8 cellular contexts compared by ENCODE assay signal in genomic region chr1:61337471-61337870, GRCh38.
A peak's percentile ranks its signal among the peaks of the same experiment; 100 is the strongest.
DNase-seq lines count a peak whose midpoint lies in the region; ATAC-seq, FAIRE-seq and TF ChIP-seq lines count a peak whose summit lies in the region.

No MANE protein-coding gene starts in this region.

- H3K4me3 ChIP-seq in IMR-90 (ENCODE audit: insufficient read depth, low read depth, low read length), result no peak overlapping the region
- peak overlapping the region in 2 of 3 experiments; percentile 2 to 37; a peak in 1 of 6 replicates for H3K4me3 ChIP-seq in HepG2 (replicated peaks in 1 of 3; ENCODE audit: insufficient read depth in 1 of 3, low read depth in 2 of 3, low read length in 3 of 3)
- H3K4me3 ChIP-seq in spleen, result no peak overlapping the region

- no peak overlapping the region for H3K9ac ChIP-seq in IMR-90 (ENCODE audit: low read depth, low read length)
- H3K9ac ChIP-seq in HepG2 (ENCODE audit: insufficient read depth, low read depth, low read length), result peak overlapping the region; percentile 56

- H4K20me1 ChIP-seq in IMR-90 (ENCODE audit: insufficient read depth, low read length) (no peaks in the 10 kb centered on the region; the same call in 1 of the 2 replicates), HepG2 (ENCODE audit: insufficient read depth, low read length) (no peaks in the 10 kb centered on the region; the same call in 1 of the 2 replicates)

- H3K36me3 ChIP-seq in IMR-90 (ENCODE audit: control insufficient read depth, insufficient read depth, low read length) (no peaks in the 10 kb centered on the region), HepG2 (replicated peaks in 1 of 2; ENCODE audit: control insufficient read depth in 1 of 2, insufficient read depth in 2 of 2, low read length in 2 of 2) (peaks cover 7 to 19% of the 10 kb centered on the region in 2 experiments), spleen (no peaks in the 10 kb centered on the region)

- no peak overlapping the region for H3K23ac ChIP-seq in IMR-90 (ENCODE audit: low read depth, low read length)

- H3K4me1 ChIP-seq in IMR-90 (ENCODE audit: control insufficient read depth, insufficient read depth, low read length), result no peaks in the 10 kb centered on the region
- H3K4me1 ChIP-seq in HepG2 (ENCODE audit: insufficient read depth, low read length), result peaks cover 43% of the 10 kb centered on the region
- H3K4me1 ChIP-seq in spleen, result peaks cover 0 to 23% (median 12%) of the 10 kb centered on the region in 6 donors

- H3K27me3 ChIP-seq in IMR-90 (ENCODE audit: control insufficient read depth, insufficient read depth, low read length), result peaks cover 30% of the 10 kb centered on the region
- H3K27me3 ChIP-seq in HepG2 (ENCODE audit: control insufficient read depth in 1 of 2, insufficient read depth in 2 of 2, low read length in 2 of 2), result no peaks in the 10 kb centered on the region
- H3K27me3 ChIP-seq in spleen (replicated peaks in 1 of 7), result no peaks in the 10 kb centered on the region

- H2AFZ ChIP-seq in IMR-90 (replicated peaks; ENCODE audit: low read length, poor library complexity), result no peak overlapping the region
- no peak overlapping the region for H2AFZ ChIP-seq in HepG2 (ENCODE audit: low read length)

- dilution Hi-C loops in IMR-90 (cut with HindIII; ENCODE audit: low sequenced_read_pairs, unreplicated experiment), result no loop called here

- no peak overlapping the region for H2AK9ac ChIP-seq in IMR-90 (replicated peaks; ENCODE audit: low read depth, low read length, poor library complexity)

- H3K36me3 Mint-ChIP-seq in chondrocyte (ENCODE audit: low read depth), result peaks cover 4% of the 10 kb centered on the region
- no peaks in the 10 kb centered on the region for H3K36me3 Mint-ChIP-seq in activated naive CD4-positive, alpha-beta T cell treated with anti-CD3 and anti-CD28 coated beads, Interleukin-2, amount 10 ng/mL, durations not matched to agents 7 days and 5 days

- TF ChIP-seq POLR2A in IMR-90 (IDR thresholded peaks at IDR 0.05; ENCODE audit: low read depth, low read length) (no peak), HepG2 (IDR thresholded peaks at IDR 0.05; ENCODE audit: insufficient read depth in 1 of 2, low read depth in 2 of 2, low read length in 2 of 2) (no peak), spleen (IDR thresholded peaks at IDR 0.05) (no peak)

- CTCF ChIA-PET in IMR-90 (lab: Yijun Ruan, JAX) (interaction anchor here (0.6 to 1.0 kb wide), 4 partner anchors 16 to 288 kb away, joined by 3 to 4 read pairs (median 3); partner anchors contain the start of gene NFIA), HepG2 (lab: Yijun Ruan, JAX; ENCODE audit: low intra/inter-chr PET ratio, low total read pairs) (interaction anchor here (1.5 kb wide), 1 partner anchor 287 kb away, joined by 5 read pairs; no protein-coding TSS in a partner anchor)
- CTCF ChIA-PET in activated naive CD4-positive, alpha-beta T cell treated with anti-CD3 and anti-CD28 coated beads, Interleukin-2, amount 10 ng/mL, durations not matched to agents 7 days and 5 days (lab: Charles Lee), result interaction anchor here (0.9 kb wide), 1 partner anchor 359 kb away, joined by 3 read pairs; no protein-coding TSS in a partner anchor

- H3K18ac ChIP-seq in IMR-90 (ENCODE audit: low read depth, low read length), result no peak overlapping the region

- TF ChIP-seq CTCF in IMR-90 (conservative IDR thresholded peaks at IDR 0.05; ENCODE audit: low read depth, low read length) (no peak), chondrocyte (IDR thresholded peaks at IDR 0.05) (peak; percentile 29), HepG2 (CRISPR knock-in tag; IDR thresholded peaks at IDR 0.05) (no peak), spleen (IDR thresholded peaks at IDR 0.05 in 8 of 11, conservative IDR thresholded peaks at IDR 0.05 in 3 of 11) (no peak)

- no peaks in the 10 kb centered on the region for H3K27me3 Mint-ChIP-seq in chondrocyte (ENCODE audit: low read depth)
- H3K27me3 Mint-ChIP-seq in activated naive CD4-positive, alpha-beta T cell treated with anti-CD3 and anti-CD28 coated beads, Interleukin-2, amount 10 ng/mL, durations not matched to agents 7 days and 5 days, result no peaks in the 10 kb centered on the region

- no peaks in the 10 kb centered on the region for H3K9me3 ChIP-seq in IMR-90 (ENCODE audit: control insufficient read depth, insufficient read depth, low read length)
- H3K9me3 ChIP-seq in HepG2 (ENCODE audit: low read length), result no peaks in the 10 kb centered on the region
- no peaks in the 10 kb centered on the region for H3K9me3 ChIP-seq in spleen

- no peak overlapping the region for H2BK120ac ChIP-seq in IMR-90 (ENCODE audit: low read depth, low read length)

- H3K4me1 Mint-ChIP-seq in chondrocyte (ENCODE audit: low read depth), result peaks cover 38% of the 10 kb centered on the region
- no peaks in the 10 kb centered on the region for H3K4me1 Mint-ChIP-seq in activated naive CD4-positive, alpha-beta T cell treated with anti-CD3 and anti-CD28 coated beads, Interleukin-2, amount 10 ng/mL, durations not matched to agents 7 days and 5 days

- H4K8ac ChIP-seq in IMR-90 (ENCODE audit: low read depth in 2 of 2, low read length in 2 of 2), result no peak overlapping the region

- H2BK5ac ChIP-seq in IMR-90 (ENCODE audit: low read depth, low read length, poor library complexity, severe bottlenecking), result no peak overlapping the region

- BruUV-seq in IMR-90 (replicated peaks; lab: Mats Ljungman, UMichigan) (no TSS peak), HepG2 (replicated peaks; lab: Mats Ljungman, UMichigan) (no TSS peak)

- H3K27ac ChIP-seq in IMR-90 (ENCODE audit: insufficient read depth, low read length) (no peak overlapping the region), HepG2 (ENCODE audit: extremely low read length, insufficient read depth, low read length) (peak overlapping the region; percentile 78), spleen (peak overlapping the region; percentile 9 to 67 (median 55))

- TF ChIP-seq RAD21 in IMR-90 (IDR thresholded peaks at IDR 0.05; ENCODE audit: low read length), result no peak
- TF ChIP-seq RAD21 in HepG2 (CRISPR knock-in tag; IDR thresholded peaks at IDR 0.05), result no peak

- in situ Hi-C loops in IMR-90 (cut with MboI; ENCODE audit: low sequenced_read_pairs), result loop anchor here (10.0 kb wide), 1 partner anchor 283 kb away; no protein-coding TSS in a partner anchor
- in situ Hi-C loops in HepG2 (cut with HindIII; ENCODE audit: extremely low pct_ligation_motif_present, low pct_unique_long_range_greater_than_20kb), result loop anchor here (5.0 kb wide), 1 partner anchor 285 kb away; no protein-coding TSS in a partner anchor
- in situ Hi-C loops in G401 (cut with HindIII; ENCODE audit: low sequenced_read_pairs), result no loop called here

- no CpG with 5 or more reads among the region's 1 CpG for WGBS in IMR-90 (ENCODE audit: extremely low coverage in 2 of 2, insufficient read length in 1 of 2), 2 experiments
- WGBS in HepG2 (ENCODE audit: low lambda C conversion rate), result 33% methylated on average over 1 of the region's 1 CpG
- WGBS in spleen, 5 donors, result 73 to 88% (median 87%) methylated on average over 1 of the region's 1 CpG

- H2BK15ac ChIP-seq in IMR-90 (ENCODE audit: low read depth, low read length), result no peak overlapping the region

- H3K79me2 ChIP-seq in HepG2 (ENCODE audit: insufficient read depth, low read length), result peaks cover 10% of the 10 kb centered on the region

- no peak overlapping the region for H2AK5ac ChIP-seq in IMR-90 (ENCODE audit: low read depth, low read length)

- ATAC-seq in IMR-90 (ENCODE audit: low read depth) (peak; percentile 28), HepG2 (peak; percentile 29)

- no peaks in the 10 kb centered on the region for H3K79me1 ChIP-seq in IMR-90 (ENCODE audit: low read depth in 1 of 2, low read length in 2 of 2)

- no peaks in the 10 kb centered on the region; the same call in 1 of the 2 replicates for H3K9me1 ChIP-seq in IMR-90 (ENCODE audit: insufficient read depth, low read length)

- H2BK20ac ChIP-seq in IMR-90 (ENCODE audit: low read depth, low read length), result no peak overlapping the region

- intact Hi-C loops in IMR-90 (cut with micrococcal nuclease) (no loop called here), HepG2 (cut with micrococcal nuclease; ENCODE audit: unreplicated experiment) (loop anchor here (2.0 to 5.0 kb wide), 2 partner anchors 45 to 215 kb away; no protein-coding TSS in a partner anchor), spleen (cut with DNase I; ENCODE audit: low total_unique reads) (loop anchor here (10.0 kb wide), 1 partner anchor 293 kb away; no protein-coding TSS in a partner anchor)

- DNase-seq in IMR-90 (peak; percentile 7), chondrocyte (ENCODE audit: low spot score) (no peak), HepG2 (ENCODE audit: low spot score) (no peak), spleen (no peak), NCI-H146 treated with DMSO at 0.1 percent for 48 hours (lab: John Stamatoyannopoulos, UW; ENCODE audit: unreplicated experiment) (no peak), G401 (ENCODE audit: low spot score) (no peak)
- no peak for DNase-seq in activated naive CD4-positive, alpha-beta T cell treated with anti-CD3 and anti-CD28 coated beads, Interleukin-2, amount 10 ng/mL, durations not matched to agents 7 days and 5 days
- no peak for DNase-seq in stimulated activated CD4-positive, alpha-beta T cell treated with anti-CD3 and anti-CD28 coated beads, Interleukin-2, amount 100 ng/mL, for 48 hours

- peak overlapping the region; percentile 49 for H3K4me3 Mint-ChIP-seq in chondrocyte (ENCODE audit: unreplicated experiment)
- no peak overlapping the region for H3K4me3 Mint-ChIP-seq in activated naive CD4-positive, alpha-beta T cell treated with anti-CD3 and anti-CD28 coated beads, Interleukin-2, amount 10 ng/mL, durations not matched to agents 7 days and 5 days

- H3K27ac Mint-ChIP-seq in chondrocyte (ENCODE audit: unreplicated experiment), result peak overlapping the region; percentile 95
- H3K27ac Mint-ChIP-seq in activated naive CD4-positive, alpha-beta T cell treated with anti-CD3 and anti-CD28 coated beads, Interleukin-2, amount 10 ng/mL, durations not matched to agents 7 days and 5 days, result no peak overlapping the region

- no peak overlapping the region for H3K56ac ChIP-seq in IMR-90 (ENCODE audit: extremely low read depth, insufficient read depth, low read length)

- no peak overlapping the region for H3K4ac ChIP-seq in IMR-90 (ENCODE audit: low read depth, low read length)

- no peak overlapping the region for H4K5ac ChIP-seq in IMR-90 (ENCODE audit: low read depth, low read length)

- H3K14ac ChIP-seq in IMR-90 (replicated peaks; ENCODE audit: low read depth, low read length), result no peak overlapping the region

- POLR2A ChIA-PET in IMR-90 (lab: Charles Lee; ENCODE audit: unreplicated experiment), result no interaction called here
- POLR2A ChIA-PET in HepG2 (lab: Yijun Ruan, JAX), result interaction anchor here (0.9 to 1.1 kb wide), 3 partner anchors 11 to 255 kb away, joined by 3 to 8 read pairs (median 3); partner anchors contain the start of gene NFIA

- TF ChIP-seq EP300 in HepG2 (IDR thresholded peaks at IDR 0.05; ENCODE audit: low read depth in 2 of 2, low read length in 2 of 2) (no peak), HepG2 (CRISPR knock-in tag; IDR thresholded peaks at IDR 0.05; ENCODE audit: borderline replicate concordance) (no peak)

- H3K4me2 ChIP-seq in IMR-90 (ENCODE audit: low read depth, low read length) (peak overlapping the region; percentile 27; the same call in 1 of the 2 replicates), HepG2 (ENCODE audit: low read depth, low read length) (peak overlapping the region; percentile 67)

- H4K91ac ChIP-seq in IMR-90 (ENCODE audit: insufficient read depth, low read depth, low read length), result no peak overlapping the region

- no peaks in the 10 kb centered on the region for H3K9me3 Mint-ChIP-seq in chondrocyte (ENCODE audit: low read depth)
- no peaks in the 10 kb centered on the region for H3K9me3 Mint-ChIP-seq in activated naive CD4-positive, alpha-beta T cell treated with anti-CD3 and anti-CD28 coated beads, Interleukin-2, amount 10 ng/mL, durations not matched to agents 7 days and 5 days

- no peak for FAIRE-seq in HepG2 (lab: Jason Lieb, UNC)

Comparison
In these comparisons a context has a peak if more than half of its experiments do, and no peak if none do; other contexts are left out.
1. H3K4me3 ChIP-seq: peak in HepG2 (2 of 3); none in IMR-90 (single experiment) and spleen (0 of 8).